ENCODE assay signal across 16 cellular contexts in genomic region chr21:27425172-27425571, GRCh38.
DNase-seq lines count a peak whose midpoint lies in the region; ATAC-seq and TF ChIP-seq lines count a peak whose summit lies in the region.
"Had no signal": no experiment of that assay in that cellular context is flagged by ENCODE, and none has a peak within 500 bp of the region (broad histone marks: within the 10 kb centered on the region; RNA-seq: fewer than 3 reads in every experiment).

No MANE protein-coding gene starts in this region.

- H3K4me3 ChIP-seq in Caco-2 (ENCODE audit: low read depth, low read length) = no peak overlapping the region
- no peak overlapping the region for H3K4me3 ChIP-seq in cardiac fibroblast (replicated peaks in 1 of 2; ENCODE audit: low read depth in 2 of 2, low read length in 2 of 2)
- H3K4me3 ChIP-seq in mesodermal cell (ENCODE audit: extremely low read depth, insufficient read depth, low read length, poor library complexity, severe bottlenecking) = no peak overlapping the region
- no peak overlapping the region for H3K4me3 ChIP-seq in lower leg skin (ENCODE audit: low read depth, poor library complexity, severe bottlenecking)

- no peak for ATAC-seq in left lobe of liver
- no peak for ATAC-seq in GM18517 (IDR thresholded peaks at IDR 0.05; ENCODE audit: unreplicated experiment)
- ATAC-seq: stimulated activated naive CD8-positive, alpha-beta T cell treated with anti-CD3 and anti-CD28 coated beads, Interleukin-15, Interleukin-2, amounts not matched to agents 100 U/mL and 50 U/mL, for 24 hours had no signal

- no peak for DNase-seq in Caco-2
- DNase-seq in LHCN-M2 (ENCODE audit: low read depth) = peak; percentile 73
- DNase-seq in cardiac fibroblast (ENCODE audit: low read depth in 2 of 2) = peak; percentile 21 to 34
- no peak for DNase-seq in lower leg skin (ENCODE audit: low spot score in 2 of 2)
- no peak for DNase-seq in NK-92 (lab: John Stamatoyannopoulos, UW; ENCODE audit: unreplicated experiment)
- no peak for DNase-seq in left lobe of liver (ENCODE audit: low spot score)
- DNase-seq: activated naive CD8-positive, alpha-beta T cell treated with anti-CD3 and anti-CD28 coated beads for 36 hours; hippocampal formation; MM.1S; NCI-H510A; posterior cingulate gyrus; stimulated activated CD4-positive, alpha-beta T cell treated with anti-CD3 and anti-CD28 coated beads, Interleukin-4, amount 100 ng/mL, for 4 hours; stimulated activated naive CD8-positive, alpha-beta T cell treated with anti-CD3 and anti-CD28 coated beads, Interleukin-15, Interleukin-2, amounts not matched to agents 100 U/mL and 50 U/mL, for 24 hours had no signal

- H3K36me3 ChIP-seq in Caco-2 (ENCODE audit: control insufficient read depth, insufficient read depth, low read length) (no peaks in the 10 kb centered on the region), mesodermal cell (ENCODE audit: control insufficient read depth, insufficient read depth, low read length) (no peaks in the 10 kb centered on the region)

- TF ChIP-seq CTCF in Caco-2 (IDR thresholded peaks at IDR 0.05; ENCODE audit: insufficient read depth in 1 of 2, low read depth in 1 of 2, low read length in 1 of 2, severe bottlenecking in 1 of 2, unreplicated experiment in 1 of 2) (no peak), cardiac fibroblast (IDR thresholded peaks at IDR 0.05; ENCODE audit: low read depth, low read length) (no peak), lower leg skin (IDR thresholded peaks at IDR 0.05) (no peak)

- H3K4me3 Mint-ChIP-seq in Caco-2 (ENCODE audit: unreplicated experiment) = no peak overlapping the region
- H3K4me3 Mint-ChIP-seq: activated naive CD8-positive, alpha-beta T cell treated with anti-CD3 and anti-CD28 coated beads for 36 hours had no signal

- no peak for TF ChIP-seq POLR2A in lower leg skin (IDR thresholded peaks at IDR 0.05)

- H3K36me3 Mint-ChIP-seq in Caco-2 (ENCODE audit: insufficient read depth, unreplicated experiment) = no peaks in the 10 kb centered on the region
- H3K36me3 Mint-ChIP-seq: activated naive CD8-positive, alpha-beta T cell treated with anti-CD3 and anti-CD28 coated beads for 36 hours had no signal

- peaks cover 17% of the 10 kb centered on the region for H3K4me1 Mint-ChIP-seq in Caco-2 (ENCODE audit: low read depth, unreplicated experiment)
- H3K4me1 Mint-ChIP-seq: activated naive CD8-positive, alpha-beta T cell treated with anti-CD3 and anti-CD28 coated beads for 36 hours had no signal

- peaks cover 31% of the 10 kb centered on the region for H3K4me1 ChIP-seq in Caco-2
- H3K4me1 ChIP-seq in mesodermal cell (ENCODE audit: control insufficient read depth, insufficient read depth, low read length, poor library complexity, severe bottlenecking) = peaks cover 21% of the 10 kb centered on the region

- H3K27ac ChIP-seq in mesodermal cell (ENCODE audit: low read depth, low read length, severe bottlenecking) = peak overlapping the region; percentile 95
- H3K27ac ChIP-seq: RWPE1 had no signal

- H3K27me3 ChIP-seq in Caco-2 (replicated peaks; ENCODE audit: control insufficient read depth, insufficient read depth, low read length) = no peaks in the 10 kb centered on the region

- CTCF ChIA-PET in Caco-2 (lab: Charles Lee) = no interaction called here

- no TSS peak for BruUV-seq in Caco-2 (replicated peaks; lab: Mats Ljungman, UMichigan)

- H3K27me3 Mint-ChIP-seq in Caco-2 (ENCODE audit: insufficient read depth, unreplicated experiment) = no peaks in the 10 kb centered on the region
- H3K27me3 Mint-ChIP-seq: activated naive CD8-positive, alpha-beta T cell treated with anti-CD3 and anti-CD28 coated beads for 36 hours had no signal

- intact Hi-C loops in Caco-2 (cut with micrococcal nuclease; ENCODE audit: unreplicated experiment) (no loop called here), lower leg skin (cut with DNase I; ENCODE audit: low total_unique reads) (no loop called here)

- 80% methylated on average over 1 of the region's 2 CpGs; no CpG with 5 or more reads in 1 of the 2 experiments for whole genome bisulfite sequencing in mesodermal cell (ENCODE audit: insufficient coverage in 2 of 2), 2 experiments
- WGBS in lower leg skin, 2 donors = 61 to 90% methylated on average over 2 of the region's 2 CpGs

- peaks cover 19% of the 10 kb centered on the region for H3K9me3 Mint-ChIP-seq in Caco-2 (ENCODE audit: unreplicated experiment)
- H3K9me3 Mint-ChIP-seq: activated naive CD8-positive, alpha-beta T cell treated with anti-CD3 and anti-CD28 coated beads for 36 hours had no signal

- POLR2A ChIA-PET in Caco-2 (lab: Charles Lee) = no interaction called here

- H3K9me3 ChIP-seq in Caco-2 (0 out of 2 replicates have a peak, but pooled peaks cover 3% of the 10 kb centered on the region), mesodermal cell (ENCODE audit: control insufficient read depth, low read length) (no peaks in the 10 kb centered on the region)

- H3K27ac Mint-ChIP-seq in Caco-2 (ENCODE audit: unreplicated experiment) = peak overlapping the region; percentile 92
- H3K27ac Mint-ChIP-seq: activated naive CD8-positive, alpha-beta T cell treated with anti-CD3 and anti-CD28 coated beads for 36 hours had no signal

Comparison
In these comparisons a context has a peak if more than half of its experiments do, and no peak if none do; other contexts are left out.
1. DNase-seq: peak in LHCN-M2 (single experiment) and cardiac fibroblast (2 of 2); none in Caco-2 (0 of 2), lower leg skin (0 of 2), NK-92 (single experiment) and left lobe of liver (single experiment).